In genomic region chr2:86330015-86330414, GRCh38 we compare ENCODE assay signal across 14 cellular contexts. TPM values are rescaled to one million over a fixed set of nuclear protein-coding genes. Genes with fewer than 3 reads are reported as not detected.
"Had no signal": no experiment of that assay in that cellular context is flagged by ENCODE, and none has a peak within 500 bp of the region (broad histone marks: within the 10 kb centered on the region; RNA-seq: fewer than 3 reads in every experiment).

No MANE protein-coding gene starts in this region.

- H3K4me1 ChIP-seq: pancreas had no signal

- DNase-seq: dorsolateral prefrontal cortex; effector CD8-positive, alpha-beta T cell; foreskin melanocyte; heart left ventricle; hypothalamus; kidney glomerular epithelial cell; mesendoderm; naive B cell; occipital lobe; pancreas; right cardiac atrium; stimulated activated CD4-positive, alpha-beta T cell treated with anti-CD3 and anti-CD28 coated beads, Interleukin-2, amount 100 ng/mL, for 48 hours; stimulated activated naive CD4-positive, alpha-beta T cell treated with Interleukin-2 at 50 U/mL for 16 hours had no signal

- H3K27me3 ChIP-seq: dorsolateral prefrontal cortex, heart left ventricle, pancreas had no signal

- H3K36me3 ChIP-seq: heart left ventricle, pancreas had no signal

- H3K9me3 ChIP-seq: pancreas had no signal

- H3K4me2 ChIP-seq: smooth muscle cell had no signal

- H3K4me3 ChIP-seq: dorsolateral prefrontal cortex, heart left ventricle, pancreas, smooth muscle cell had no signal

- H3K27ac ChIP-seq: dorsolateral prefrontal cortex, heart left ventricle, pancreas had no signal

- ATAC-seq: heart left ventricle, pancreas, right cardiac atrium had no signal

RNA-seq across cellular contexts. Expression of gene REEP1, which starts 7.4 kb away (rescaled TPM):
- total RNA-seq: smooth muscle cell had no signal
- polyA plus RNA-seq: smooth muscle cell had no signal
